ENCODE assay signal across 8 cellular contexts in the genomic region with DNA sequence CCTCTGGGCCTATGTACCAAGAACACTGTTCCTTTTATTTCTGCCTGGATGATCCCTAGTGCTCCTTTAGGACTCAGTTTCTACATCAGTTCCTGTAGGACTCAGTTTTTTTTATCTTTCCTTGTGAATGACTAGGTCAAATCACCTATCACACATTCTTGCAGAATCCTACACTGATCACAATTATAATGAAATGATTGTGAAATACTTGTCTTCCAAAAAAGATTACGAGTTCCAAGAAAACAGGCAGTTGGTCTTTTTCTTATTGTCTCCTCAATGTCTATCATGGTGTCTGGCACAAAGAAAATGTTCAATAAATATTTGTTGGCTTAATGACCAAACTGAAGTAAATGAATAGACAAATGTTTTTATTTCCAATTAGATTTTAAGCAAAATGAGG.
"Had no signal": no experiment of that assay in that cellular context is flagged by ENCODE, and none has a peak within 500 bp of the region (broad histone marks: within the 10 kb centered on the region; RNA-seq: fewer than 3 reads in every experiment).

No MANE protein-coding gene starts in this region.

- DNase-seq: GDM1, GF-D8 had no signal

- FAIRE-seq: G401.6, GM12878, GM12891, GM12892, GM18507, GM19239 had no signal

- H3K4me3 ChIP-seq: GM12878 had no signal

- ATAC-seq: GM12878 had no signal
